Comparison of ENCODE assay signal across 21 cellular contexts in genomic region chr3:194861375-194861774, GRCh38.
"Had no signal": no experiment of that assay in that cellular context is flagged by ENCODE, and none has a peak within 500 bp of the region (broad histone marks: within the 10 kb centered on the region; RNA-seq: fewer than 3 reads in every experiment).

No MANE protein-coding gene starts in this region.

- H3K36me3 ChIP-seq: adrenal gland, breast epithelium, gastrocnemius medialis, heart left ventricle, prostate gland, right atrium auricular region, WERI-Rb-1 had no signal

- H3K36me3 Mint-ChIP-seq: activated naive CD4-positive, alpha-beta T cell treated with anti-CD3 and anti-CD28 coated beads, Interleukin-2, amount 50 U/mL, for 72 hours; type B pancreatic cell had no signal

- H3K4me3 Mint-ChIP-seq: activated T-helper 1 cell treated with anti-CD3 and anti-CD28 coated beads, Interleukin-12 subunit alpha, Interleukin-12 subunit beta, Interleukin-2, Interleukin-4 antibody, amounts not matched to agents 30 ng/mL and 10 ng/mL and 1 ng/mL, durations not matched to agents 14 hours and 24 hours and 36 hours; stimulated activated naive CD8-positive, alpha-beta T cell treated with anti-CD3 and anti-CD28 coated beads, Interleukin-15, amount 100 ng/mL, for 72 hours; type B pancreatic cell had no signal

- H3K27ac Mint-ChIP-seq: activated naive CD4-positive, alpha-beta T cell treated with anti-CD3 and anti-CD28 coated beads, Interleukin-2, amount 50 U/mL, for 72 hours; activated T-helper 1 cell treated with anti-CD3 and anti-CD28 coated beads, Interleukin-12 subunit alpha, Interleukin-12 subunit beta, Interleukin-2, Interleukin-4 antibody, amounts not matched to agents 30 ng/mL and 10 ng/mL and 1 ng/mL, durations not matched to agents 14 hours and 24 hours and 36 hours; stimulated activated naive CD8-positive, alpha-beta T cell treated with anti-CD3 and anti-CD28 coated beads, Interleukin-15, amount 100 ng/mL, for 72 hours; type B pancreatic cell had no signal

- H3K4me1 Mint-ChIP-seq: stimulated activated naive CD8-positive, alpha-beta T cell treated with anti-CD3 and anti-CD28 coated beads, Interleukin-15, amount 100 ng/mL, for 72 hours had no signal

- H3K4me1 ChIP-seq: adrenal gland, breast epithelium had no signal

- H3K27me3 ChIP-seq: breast epithelium, gastrocnemius medialis, heart left ventricle, right atrium auricular region had no signal

- DNase-seq: activated CD4-positive, alpha-beta T cell treated with anti-CD3 and anti-CD28 coated beads, Interleukin-2, amount 50 U/mL, for 4 hours; activated gamma-delta T cell treated with Interleukin-2 at 50 U/mL for 16 hours; adrenal gland; cerebellar nuclear complex; cortex of kidney; effector CD4-positive, alpha-beta T cell; gastrocnemius medialis; heart left ventricle; kidney; occipital lobe; stimulated activated naive CD8-positive, alpha-beta T cell treated with anti-CD3 and anti-CD28 coated beads, Interleukin-15, amount 100 ng/mL, for 72 hours; WERI-Rb-1 had no signal

- ATAC-seq: activated naive CD4-positive, alpha-beta T cell treated with anti-CD3 and anti-CD28 coated beads, Interleukin-2, amount 50 U/mL, for 72 hours; esophagus mucosa; gastrocnemius medialis; heart left ventricle; left lobe of liver; stimulated activated naive CD8-positive, alpha-beta T cell treated with anti-CD3 and anti-CD28 coated beads, Interleukin-15, amount 100 ng/mL, for 72 hours had no signal

- H3K27ac ChIP-seq: adrenal gland, breast epithelium, gastrocnemius medialis, heart left ventricle, right atrium auricular region, skin epidermis, WERI-Rb-1 had no signal

- H3K9me3 ChIP-seq: adrenal gland, breast epithelium, gastrocnemius medialis, heart left ventricle, prostate gland, right atrium auricular region had no signal

- H3K4me3 ChIP-seq: adrenal gland, breast epithelium, gastrocnemius medialis, heart left ventricle, prostate gland, right atrium auricular region, skin epidermis had no signal
